In genomic region chr2:43438342-43438741, GRCh38 we compare ENCODE assay signal across 11 cellular contexts.
"Had no signal": no experiment of that assay in that cellular context is flagged by ENCODE, and none has a peak within 500 bp of the region (broad histone marks: within the 10 kb centered on the region; RNA-seq: fewer than 3 reads in every experiment).

No MANE protein-coding gene starts in this region.

- H3K27ac ChIP-seq: parathyroid adenoma, thoracic aorta had no signal

- H3K4me3 ChIP-seq: sigmoid colon, thoracic aorta had no signal

- H3K36me3 ChIP-seq: lower lobe of right lung, sigmoid colon, thoracic aorta had no signal

- H2AFZ ChIP-seq: parathyroid adenoma had no signal

- H3K79me2 ChIP-seq: parathyroid adenoma had no signal

- H3K9me3 ChIP-seq: lower lobe of right lung, sigmoid colon, thoracic aorta had no signal

- ATAC-seq: activated CD4-positive, alpha-beta T cell treated with anti-CD3 and anti-CD28 coated beads for 36 hours; stimulated activated naive B cell treated with anti-CD40 and anti-IgM and Interleukin-4, amounts not matched to agents 10 μg/mL and 1 μg/mL and 100 μg/mL, for 72 hours; WTC11 had no signal

- H3K4me1 ChIP-seq: lower lobe of right lung, parathyroid adenoma had no signal

- H3K9ac ChIP-seq: parathyroid adenoma had no signal

- DNase-seq: activated CD4-positive, alpha-beta memory T cell treated with anti-CD3 and anti-CD28 coated beads for 36 hours; activated CD4-positive, alpha-beta T cell treated with anti-CD3 and anti-CD28 coated beads for 36 hours; activated gamma-delta T cell treated with Interleukin-2 at 50 U/mL for 16 hours; activated T-cell treated with anti-CD3 and anti-CD28 coated beads for 4 hours; effector CD4-positive, alpha-beta T cell; lower lobe of right lung; sigmoid colon; stimulated activated naive B cell treated with anti-CD40 and anti-IgM and Interleukin-4, amounts not matched to agents 10 μg/mL and 1 μg/mL and 100 μg/mL, for 72 hours had no signal

- H3K27me3 ChIP-seq: sigmoid colon had no signal
